ENCODE assay signal across 17 cellular contexts in genomic region chr2:100799701-100800100, GRCh38.
A peak's percentile ranks its signal among the peaks of the same experiment; 100 is the strongest.
DNase-seq lines count a peak whose midpoint lies in the region; ATAC-seq lines count a peak whose summit lies in the region.
"Had no signal": no experiment of that assay in that cellular context is flagged by ENCODE, and none has a peak within 500 bp of the region (broad histone marks: within the 10 kb centered on the region; RNA-seq: fewer than 3 reads in every experiment).

No MANE protein-coding gene starts in this region.

- ATAC-seq in HG03196 (IDR thresholded peaks at IDR 0.05; ENCODE audit: unreplicated experiment): no peak
- ATAC-seq in HG02870 (IDR thresholded peaks at IDR 0.05; ENCODE audit: unreplicated experiment): no peak
- ATAC-seq: Panc1 had no signal

- peak; percentile 27 for DNase-seq in NCI-H1092 (lab: John Stamatoyannopoulos, UW)
- no peak for DNase-seq in NCI-H1092 treated with DMSO at 0.1 percent for 48 hours (lab: John Stamatoyannopoulos, UW)
- peak; percentile 23 for DNase-seq in EH (ENCODE audit: low read depth)
- peak; percentile 82 for DNase-seq in NCI-H2227 treated with DMSO at 0.1 percent for 48 hours (lab: John Stamatoyannopoulos, UW)
- peak; percentile 35 for DNase-seq in kidney tubule cell (ENCODE audit: low spot score)
- no peak for DNase-seq in DMS79 treated with DMSO at 0.1 percent for 48 hours (lab: John Stamatoyannopoulos, UW)
- DNase-seq: 8988T, H7, IMR-90, NCI-H187, NCI-H510A, SIG-M5, SK-N-SH, T-helper 2 cell had no signal

Comparison
In these comparisons a context has a peak if more than half of its experiments do, and no peak if none do; other contexts are left out.
1. DNase-seq: peak in NCI-H1092 (single experiment), EH (single experiment), NCI-H2227 treated with DMSO at 0.1 percent for 48 hours (single experiment) and kidney tubule cell (single experiment); none in NCI-H1092 treated with DMSO at 0.1 percent for 48 hours (single experiment) and DMS79 treated with DMSO at 0.1 percent for 48 hours (single experiment).